Comparison of ENCODE assay signal across 9 cellular contexts in the genomic region with DNA sequence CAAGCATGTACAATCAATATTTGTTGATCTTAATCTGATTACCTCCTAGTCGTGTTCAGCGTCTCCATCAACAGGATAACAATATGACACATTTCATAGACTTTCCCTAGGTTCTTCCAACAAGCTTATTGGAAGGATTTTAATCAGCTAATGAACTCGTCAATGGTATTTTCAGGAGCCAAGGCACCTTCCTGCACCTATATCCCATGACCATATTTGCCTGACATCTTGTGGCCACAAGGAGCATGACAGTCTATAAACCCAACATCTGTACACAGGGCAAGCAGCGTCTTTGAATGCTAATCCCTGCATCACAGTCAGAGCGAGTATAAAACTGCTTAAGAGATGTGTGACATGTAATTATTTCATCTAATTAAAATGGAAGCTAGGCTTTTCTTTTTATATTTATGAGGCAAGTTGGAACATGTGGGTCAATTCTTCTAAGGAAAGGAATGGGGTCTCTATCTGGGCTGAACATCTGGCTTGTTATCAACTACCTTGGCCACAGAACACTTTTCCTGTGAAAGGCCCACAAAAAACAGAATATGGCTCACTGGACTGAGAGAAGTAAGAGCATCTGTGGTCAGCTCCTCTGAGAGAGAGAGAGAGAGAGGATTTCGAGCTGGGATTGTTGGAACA.
A peak's percentile ranks its signal among the peaks of the same experiment; 100 is the strongest.
DNase-seq lines count a peak whose midpoint lies in the region; ATAC-seq and TF ChIP-seq lines count a peak whose summit lies in the region.
"Had no signal": no experiment of that assay in that cellular context is flagged by ENCODE, and none has a peak within 500 bp of the region (broad histone marks: within the 10 kb centered on the region; RNA-seq: fewer than 3 reads in every experiment).

No MANE protein-coding gene starts in this region.

- TF ChIP-seq CTCF in AG10803 (conservative IDR thresholded peaks at IDR 0.05; ENCODE audit: low read length) (peak; percentile 97), GM12875 (IDR thresholded peaks at IDR 0.05; ENCODE audit: borderline replicate concordance, insufficient read depth, low read depth, low read length) (peak; percentile 73), LNCAP (IDR thresholded peaks at IDR 0.05) (peak; percentile 85; the same call in 1 of the 2 replicates), endothelial cell (IDR thresholded peaks at IDR 0.05; ENCODE audit: unreplicated experiment) (peak; percentile 87)

- no peaks in the 10 kb centered on the region for H3K36me3 Mint-ChIP-seq in endothelial cell (ENCODE audit: low read depth, unreplicated experiment)
- no peaks in the 10 kb centered on the region for H3K36me3 Mint-ChIP-seq in naive B cell
- H3K36me3 Mint-ChIP-seq in activated T-helper 1 cell treated with anti-CD3 and anti-CD28 coated beads, Interleukin-12 subunit alpha, Interleukin-12 subunit beta, Interleukin-2, Interleukin-4 antibody, amounts not matched to agents 30 ng/mL and 10 ng/mL and 1 ng/mL, durations not matched to agents 14 hours and 24 hours and 36 hours (ENCODE audit: low read depth), result no peaks in the 10 kb centered on the region
- H3K36me3 Mint-ChIP-seq: naive thymus-derived CD8-positive, alpha-beta T cell had no signal

- DNase-seq in AG10803 (ENCODE audit: low read depth), result peak; percentile 73
- DNase-seq in HEK293T (ENCODE audit: extremely low spot score), result peak; percentile 78
- DNase-seq in RPMI7951 (ENCODE audit: low read depth), result peak; percentile 15
- DNase-seq in endothelial cell (ENCODE audit: low spot score), result peak; percentile 29
- DNase-seq in naive B cell, result peak; percentile 39
- no peak for DNase-seq in activated T-helper 1 cell treated with anti-CD3 and anti-CD28 coated beads, Interleukin-12 subunit alpha, Interleukin-12 subunit beta, Interleukin-2, Interleukin-4 antibody, amounts not matched to agents 30 ng/mL and 10 ng/mL and 1 ng/mL, durations not matched to agents 14 hours and 24 hours and 36 hours (ENCODE audit: low spot score)
- DNase-seq: naive thymus-derived CD8-positive, alpha-beta T cell had no signal

- peak; percentile 69 to 85 for ATAC-seq in naive B cell (ENCODE audit: low read depth in 2 of 2)

- no peaks in the 10 kb centered on the region for H3K9me3 Mint-ChIP-seq in endothelial cell (ENCODE audit: unreplicated experiment)
- no peaks in the 10 kb centered on the region for H3K9me3 Mint-ChIP-seq in naive B cell
- H3K9me3 Mint-ChIP-seq in activated T-helper 1 cell treated with anti-CD3 and anti-CD28 coated beads, Interleukin-12 subunit alpha, Interleukin-12 subunit beta, Interleukin-2, Interleukin-4 antibody, amounts not matched to agents 30 ng/mL and 10 ng/mL and 1 ng/mL, durations not matched to agents 14 hours and 24 hours and 36 hours, result no peaks in the 10 kb centered on the region
- H3K9me3 Mint-ChIP-seq: naive thymus-derived CD8-positive, alpha-beta T cell had no signal

- H3K4me1 Mint-ChIP-seq in endothelial cell (ENCODE audit: unreplicated experiment) (peaks cover 43% of the 10 kb centered on the region), naive B cell (peaks cover 4 to 17% (median 16%) of the 10 kb centered on the region in 3 donors)
- peaks cover 8% of the 10 kb centered on the region for H3K4me1 Mint-ChIP-seq in activated T-helper 1 cell treated with anti-CD3 and anti-CD28 coated beads, Interleukin-12 subunit alpha, Interleukin-12 subunit beta, Interleukin-2, Interleukin-4 antibody, amounts not matched to agents 30 ng/mL and 10 ng/mL and 1 ng/mL, durations not matched to agents 14 hours and 24 hours and 36 hours (ENCODE audit: low read depth)
- H3K4me1 Mint-ChIP-seq: naive thymus-derived CD8-positive, alpha-beta T cell had no signal

- H3K4me3 Mint-ChIP-seq in endothelial cell (ENCODE audit: unreplicated experiment), result no peak overlapping the region
- H3K4me3 Mint-ChIP-seq in naive B cell, result no peak overlapping the region
- H3K4me3 Mint-ChIP-seq in activated T-helper 1 cell treated with anti-CD3 and anti-CD28 coated beads, Interleukin-12 subunit alpha, Interleukin-12 subunit beta, Interleukin-2, Interleukin-4 antibody, amounts not matched to agents 30 ng/mL and 10 ng/mL and 1 ng/mL, durations not matched to agents 14 hours and 24 hours and 36 hours, result no peak overlapping the region
- H3K4me3 Mint-ChIP-seq: naive thymus-derived CD8-positive, alpha-beta T cell had no signal

- H3K27ac Mint-ChIP-seq in endothelial cell (ENCODE audit: unreplicated experiment) (peak overlapping the region; percentile 4), naive B cell (no peak overlapping the region)
- no peak overlapping the region for H3K27ac Mint-ChIP-seq in activated T-helper 1 cell treated with anti-CD3 and anti-CD28 coated beads, Interleukin-12 subunit alpha, Interleukin-12 subunit beta, Interleukin-2, Interleukin-4 antibody, amounts not matched to agents 30 ng/mL and 10 ng/mL and 1 ng/mL, durations not matched to agents 14 hours and 24 hours and 36 hours
- H3K27ac Mint-ChIP-seq: naive thymus-derived CD8-positive, alpha-beta T cell had no signal

- intact Hi-C loops in activated T-helper 1 cell treated with anti-CD3 and anti-CD28 coated beads, Interleukin-12 subunit alpha, Interleukin-12 subunit beta, Interleukin-2, Interleukin-4 antibody, amounts not matched to agents 30 ng/mL and 10 ng/mL and 1 ng/mL, durations not matched to agents 14 hours and 24 hours and 36 hours (cut with micrococcal nuclease), result loop anchor here (1.0 kb wide), 1 partner anchor 99 kb away; no protein-coding TSS in a partner anchor

- H3K27me3 Mint-ChIP-seq in endothelial cell (ENCODE audit: unreplicated experiment), result peaks cover under 1% of the 10 kb centered on the region
- H3K27me3 Mint-ChIP-seq in naive B cell, result no peaks in the 10 kb centered on the region
- H3K27me3 Mint-ChIP-seq in activated T-helper 1 cell treated with anti-CD3 and anti-CD28 coated beads, Interleukin-12 subunit alpha, Interleukin-12 subunit beta, Interleukin-2, Interleukin-4 antibody, amounts not matched to agents 30 ng/mL and 10 ng/mL and 1 ng/mL, durations not matched to agents 14 hours and 24 hours and 36 hours (ENCODE audit: insufficient read depth), result peaks cover 2% of the 10 kb centered on the region

- H3K4me3 ChIP-seq in AG10803 (ENCODE audit: low read length) (no peak overlapping the region), GM12875 (ENCODE audit: low read depth, low read length) (no peak overlapping the region)

- POLR2A ChIA-PET in HEK293T (lab: Yijun Ruan, JAX), result no interaction called here

- CTCF ChIA-PET in HEK293T (lab: Yijun Ruan, JAX), result interaction anchor here (0.6 to 3.1 kb wide), 12 partner anchors 9 to 284 kb away, joined by 3 to 12 read pairs (median 4); no protein-coding TSS in a partner anchor

TF ChIP-seq in HEK293T, 16 proteins besides CTCF, POLR2A, EP300 and RAD21:
- no peak for TF ChIP-seq SP1 (IDR thresholded peaks at IDR 0.05)
- TF ChIP-seq SUZ12 (IDR thresholded peaks at IDR 0.05), result no peak
- TF ChIP-seq LEF1 (IDR thresholded peaks at IDR 0.05; ENCODE audit: borderline replicate concordance), result no peak
- TF ChIP-seq FOXM1 (IDR thresholded peaks at IDR 0.05; ENCODE audit: borderline replicate concordance), result no peak
- no peak for TF ChIP-seq FOXK2 (IDR thresholded peaks at IDR 0.05)
- TF ChIP-seq, protein P1, sequence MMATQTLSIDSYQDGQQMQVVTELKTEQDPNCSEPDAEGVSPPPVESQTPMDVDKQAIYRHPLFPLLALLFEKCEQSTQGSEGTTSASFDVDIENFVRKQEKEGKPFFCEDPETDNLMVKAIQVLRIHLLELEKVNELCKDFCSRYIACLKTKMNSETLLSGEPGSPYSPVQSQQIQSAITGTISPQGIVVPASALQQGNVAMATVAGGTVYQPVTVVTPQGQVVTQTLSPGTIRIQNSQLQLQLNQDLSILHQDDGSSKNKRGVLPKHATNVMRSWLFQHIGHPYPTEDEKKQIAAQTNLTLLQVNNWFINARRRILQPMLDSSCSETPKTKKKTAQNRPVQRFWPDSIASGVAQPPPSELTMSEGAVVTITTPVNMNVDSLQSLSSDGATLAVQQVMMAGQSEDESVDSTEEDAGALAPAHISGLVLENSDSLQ (IDR thresholded peaks at IDR 0.05), result no peak
- TF ChIP-seq ARNT (IDR thresholded peaks at IDR 0.05), result no peak
- TF ChIP-seq BHLHE40 (IDR thresholded peaks at IDR 0.05; ENCODE audit: borderline replicate concordance), result no peak
- no peak for TF ChIP-seq L3MBTL2 (conservative IDR thresholded peaks at IDR 0.05)
- TF ChIP-seq CTBP1 (IDR thresholded peaks at IDR 0.05; ENCODE audit: borderline replicate concordance), result no peak
- no peak for TF ChIP-seq NFRKB (IDR thresholded peaks at IDR 0.05)
- TF ChIP-seq ELF4 (IDR thresholded peaks at IDR 0.05), result no peak
- no peak for TF ChIP-seq TARDBP (IDR thresholded peaks at IDR 0.05)
- no peak for TF ChIP-seq ZNF384 (IDR thresholded peaks at IDR 0.05)
- TF ChIP-seq FOXA1 (IDR thresholded peaks at IDR 0.05), result no peak
- TF ChIP-seq HDGF (IDR thresholded peaks at IDR 0.05; ENCODE audit: borderline replicate concordance), result no peak
